In genomic region chr5:150649828-150650712, GRCh38 we compare ENCODE assay signal across 30 cellular contexts. TPM values are rescaled to one million over a fixed set of nuclear protein-coding genes. Genes with fewer than 3 reads are reported as not detected.
A peak's percentile ranks its signal among the peaks of the same experiment; 100 is the strongest.
DNase-seq lines count a peak whose midpoint lies in the region; ATAC-seq and TF ChIP-seq lines count a peak whose summit lies in the region.
"Had no signal": no experiment of that assay in that cellular context is flagged by ENCODE, and none has a peak within 500 bp of the region (broad histone marks: within the 10 kb centered on the region; RNA-seq: fewer than 3 reads in every experiment).

No MANE protein-coding gene starts in this region.

- no peak overlapping the region for H3K9ac ChIP-seq in neural progenitor cell
- H3K9ac ChIP-seq: GM23248 had no signal

- intact Hi-C loops in heart left ventricle (cut with DNase I) = loop anchor here in 7 of 10 donors (2.0 to 10.0 kb wide), 7 partner anchors 25 to 195 kb away; no protein-coding TSS in a partner anchor
- intact Hi-C loops in cardiac septum (cut with DNase I) = no loop called here
- intact Hi-C loops in dorsolateral prefrontal cortex (cut with DNase I) = no loop called here

- peaks cover 22% of the 10 kb centered on the region for H3F3A ChIP-seq in neural progenitor cell (ENCODE audit: low read depth)

- H3K4me3 Mint-ChIP-seq in neural progenitor cell = peak overlapping the region; percentile 21
- H3K4me3 Mint-ChIP-seq: activated CD4-positive, alpha-beta memory T cell treated with anti-CD3 and anti-CD28 coated beads, Interleukin-2, amount 10 ng/mL, durations not matched to agents 7 days and 5 days; CD8-positive, alpha-beta T cell; mesothelial cell of epicardium; stimulated activated effector memory CD8-positive, alpha-beta T cell treated with anti-CD3 and anti-CD28 coated beads, Interleukin-12 subunit alpha, Interleukin-12 subunit beta, amount 100 ng/mL, for 72 hours had no signal

- H3K36me3 ChIP-seq in heart left ventricle (peaks cover 5 to 63% (median 39%) of the 10 kb centered on the region in 9 donors), neural progenitor cell (no peaks in the 10 kb centered on the region), tibial nerve (peaks cover 0 to 31% (median 9%) of the 10 kb centered on the region in 3 donors)
- H3K36me3 ChIP-seq: vagina had no signal

- no peak for TF ChIP-seq EP300 in tibial nerve (IDR thresholded peaks at IDR 0.05)

- no peaks in the 10 kb centered on the region for H3K9me3 ChIP-seq in heart left ventricle
- H3K9me3 ChIP-seq in neural progenitor cell (ENCODE audit: low read depth) = no peaks in the 10 kb centered on the region
- H3K9me3 ChIP-seq in tibial nerve = no peaks in the 10 kb centered on the region
- H3K9me3 ChIP-seq: esophagus muscularis mucosa, right lobe of liver, suprapubic skin, vagina had no signal

- no peak overlapping the region for H2AFZ ChIP-seq in neural progenitor cell (replicated peaks)
- H2AFZ ChIP-seq: GM23248 had no signal

- H3K4me1 ChIP-seq in heart left ventricle (peaks cover 9 to 91% (median 80%) of the 10 kb centered on the region in 12 donors), neural progenitor cell (peaks cover 37% of the 10 kb centered on the region), tibial nerve (peaks cover 0 to 98% (median 48%) of the 10 kb centered on the region in 4 donors)
- H3K4me1 ChIP-seq: foreskin keratinocyte had no signal

- no peaks in the 10 kb centered on the region for H3K27me3 ChIP-seq in heart left ventricle
- H3K27me3 ChIP-seq in dorsolateral prefrontal cortex = no peaks in the 10 kb centered on the region
- no peaks in the 10 kb centered on the region for H3K27me3 ChIP-seq in neural progenitor cell
- no peaks in the 10 kb centered on the region for H3K27me3 ChIP-seq in tibial nerve
- H3K27me3 ChIP-seq: brain microvascular endothelial cell, esophagus muscularis mucosa, foreskin keratinocyte, right lobe of liver, suprapubic skin, vagina had no signal

- H4K20me1 ChIP-seq in neural progenitor cell (ENCODE audit: low read depth) = no peaks in the 10 kb centered on the region

- H3K4me3 ChIP-seq in heart left ventricle (no peak overlapping the region), dorsolateral prefrontal cortex (no peak overlapping the region), neural progenitor cell (no peak overlapping the region), tibial nerve (no peak overlapping the region)
- H3K4me3 ChIP-seq: esophagus muscularis mucosa, GM23248, right lobe of liver, suprapubic skin, vagina had no signal

- H3K79me2 ChIP-seq in neural progenitor cell (ENCODE audit: low read depth) = no peaks in the 10 kb centered on the region

- peak in 1 of 4 donors; percentile 0 for ATAC-seq in heart left ventricle
- ATAC-seq in HG02678 (IDR thresholded peaks at IDR 0.05; ENCODE audit: unreplicated experiment) = no peak
- ATAC-seq: CD8-positive, alpha-beta T cell; foreskin keratinocyte; right lobe of liver; SK-N-SH treated with all-trans-retinoic acid at 6 μM for 48 hours; stimulated activated effector memory CD8-positive, alpha-beta T cell treated with anti-CD3 and anti-CD28 coated beads, Interleukin-12 subunit alpha, Interleukin-12 subunit beta, amount 100 ng/mL, for 72 hours had no signal

- H3K4me2 ChIP-seq in neural progenitor cell = no peak overlapping the region

- no peak for TF ChIP-seq POLR2A in heart left ventricle (IDR thresholded peaks at IDR 0.05)
- TF ChIP-seq POLR2A in tibial nerve (IDR thresholded peaks at IDR 0.05) = no peak

- H3K27ac ChIP-seq in heart left ventricle (peak overlapping the region; percentile 20 to 100 (median 95)), dorsolateral prefrontal cortex (peak overlapping the region in 46 of 59 donors; percentile 1 to 77 (median 52)), neural progenitor cell (no peak overlapping the region), tibial nerve (peak overlapping the region; percentile 33 to 86 (median 62))
- H3K27ac ChIP-seq: brain microvascular endothelial cell, foreskin keratinocyte, GM23248, HL-60, right lobe of liver, suprapubic skin, vagina had no signal

- H3K27me3 Mint-ChIP-seq in neural progenitor cell (ENCODE audit: insufficient read depth, low read depth) = peaks cover 7% of the 10 kb centered on the region
- H3K27me3 Mint-ChIP-seq: naive B cell had no signal

- no peaks in the 10 kb centered on the region for H3K9me3 Mint-ChIP-seq in neural progenitor cell
- H3K9me3 Mint-ChIP-seq: activated CD4-positive, alpha-beta memory T cell treated with anti-CD3 and anti-CD28 coated beads, Interleukin-2, amount 10 ng/mL, durations not matched to agents 7 days and 5 days; CD8-positive, alpha-beta T cell; mesothelial cell of epicardium; naive B cell; stimulated activated effector memory CD8-positive, alpha-beta T cell treated with anti-CD3 and anti-CD28 coated beads, Interleukin-12 subunit alpha, Interleukin-12 subunit beta, amount 100 ng/mL, for 72 hours had no signal

- 74 to 78% (median 76%) methylated on average over 38 to 39 of the region's 39 CpGs for WGBS in heart left ventricle, 4 donors
- 80 to 82% methylated on average over 38 of the region's 39 CpGs for WGBS in tibial nerve, 2 donors

- no peak overlapping the region for H3K27ac Mint-ChIP-seq in neural progenitor cell
- H3K27ac Mint-ChIP-seq: activated CD4-positive, alpha-beta memory T cell treated with anti-CD3 and anti-CD28 coated beads, Interleukin-2, amount 10 ng/mL, durations not matched to agents 7 days and 5 days; CD8-positive, alpha-beta T cell had no signal

- TF ChIP-seq CTCF in heart left ventricle (IDR thresholded peaks at IDR 0.05) (no peak), dorsolateral prefrontal cortex (IDR thresholded peaks at IDR 0.05 in 54 of 56, conservative IDR thresholded peaks at IDR 0.05 in 2 of 56; ENCODE audit: low read depth in 1 of 56, partially characterized antibody in 56 of 56) (no peak), neural progenitor cell (IDR thresholded peaks at IDR 0.05) (no peak), tibial nerve (IDR thresholded peaks at IDR 0.05) (no peak)

- no peaks in the 10 kb centered on the region for H3K36me3 Mint-ChIP-seq in neural progenitor cell
- H3K36me3 Mint-ChIP-seq: CD8-positive, alpha-beta T cell had no signal

- DNase-seq in heart left ventricle (peak in 3 of 5 donors; percentile 15 to 69 (median 37)), cardiac septum (ENCODE audit: low spot score) (no peak), dorsolateral prefrontal cortex (peak in 1 of 10 donors; percentile 34), neural progenitor cell (ENCODE audit: low spot score) (no peak), tibial nerve (ENCODE audit: low spot score in 2 of 2) (no peak), EL (no peak), HK-2 (ENCODE audit: unreplicated experiment) (no peak)
- DNase-seq: activated CD4-positive, alpha-beta memory T cell treated with anti-CD3 and anti-CD28 coated beads, Interleukin-2, amount 10 ng/mL, durations not matched to agents 7 days and 5 days; activated CD4-positive, alpha-beta T cell treated with anti-CD3 and anti-CD28 coated beads for 1 hour; activated effector memory CD4-positive, alpha-beta T cell treated with anti-CD3 and anti-CD28 coated beads, Interleukin-2, amount 50 U/mL, for 16 hours; brain microvascular endothelial cell; CD8-positive, alpha-beta T cell; foreskin keratinocyte; GM23248; hippocampal formation; Kasumi-1; naive B cell; NCI-H1694; NCI-H510A; stimulated activated CD4-positive, alpha-beta T cell treated with anti-CD3 and anti-CD28 coated beads, Interleukin-4, amount 100 ng/mL, for 24 hours; T-helper 2 cell had no signal

- peaks cover 48% of the 10 kb centered on the region for H3K4me1 Mint-ChIP-seq in neural progenitor cell
- H3K4me1 Mint-ChIP-seq: activated CD4-positive, alpha-beta memory T cell treated with anti-CD3 and anti-CD28 coated beads, Interleukin-2, amount 10 ng/mL, durations not matched to agents 7 days and 5 days; stimulated activated effector memory CD8-positive, alpha-beta T cell treated with anti-CD3 and anti-CD28 coated beads, Interleukin-12 subunit alpha, Interleukin-12 subunit beta, amount 100 ng/mL, for 72 hours had no signal

RNA-seq across cellular contexts. Expression of gene SYNPO, which starts 9.6 kb away (rescaled TPM):
- total RNA-seq in heart left ventricle (100 to 1,000 TPM; 444 to 782 (median 590) TPM), cardiac septum (829 TPM), dorsolateral prefrontal cortex (100 to 1,000 TPM in 116 of 120 experiments, 10 to 100 TPM in 4; 47.3 to 302 (median 180) TPM), neural progenitor cell (ENCODE audit: low replicate concordance) (0.41 and 1.3 TPM in 2 replicates), tibial nerve (10 to 100 TPM; 58.4 to 71.5 (median 63.5) TPM)
- 100 to 1,000 TPM; 304 to 791 TPM for polyA plus RNA-seq in heart left ventricle

RNA-seq across cellular contexts. Expression of gene MYOZ3, which starts 11.0 kb away (rescaled TPM):
- total RNA-seq in heart left ventricle (10 to 100 TPM in 1 of 9 donors, 1 to 10 TPM in 8; 1.8 to 10.2 (median 5.1) TPM), cardiac septum (10.0 TPM), dorsolateral prefrontal cortex (1 to 10 TPM in 119 of 120 experiments, under 1 TPM in 1; 0.60 to 9.2 (median 3.8) TPM), neural progenitor cell (ENCODE audit: low replicate concordance) (0.43 and 0.90 TPM in 2 replicates), tibial nerve (1 to 10 TPM in 3 of 4 donors, under 1 TPM in 1; 0.30 to 9.0 (median 4.6) TPM)
- 1 to 10 TPM; 1.2 to 4.6 TPM for polyA plus RNA-seq in heart left ventricle
- total RNA-seq: CD8-positive, alpha-beta T cell; vagina had no signal

RNA-seq across cellular contexts. Expression of gene RBM22, which starts 50.8 kb away (rescaled TPM):
- total RNA-seq in heart left ventricle = 10 to 100 TPM; 23.5 to 42.3 (median 28.0) TPM
- 10 to 100 TPM; 19.2 to 24.6 TPM for polyA plus RNA-seq in heart left ventricle
- 33.8 TPM for total RNA-seq in cardiac septum
- total RNA-seq in dorsolateral prefrontal cortex = 10 to 100 TPM; 36.7 to 64.8 (median 47.0) TPM
- total RNA-seq in neural progenitor cell (ENCODE audit: low replicate concordance) = 46.1 and 52.4 TPM in 2 replicates
- 10 to 100 TPM; 24.7 to 41.6 (median 33.2) TPM for total RNA-seq in tibial nerve

Comparison
In these comparisons a context has a peak if more than half of its experiments do, and no peak if none do; other contexts are left out.
1. DNase-seq: peak in heart left ventricle (3 of 5); none in cardiac septum (single experiment), neural progenitor cell (single experiment), tibial nerve (0 of 2), EL (single experiment) and HK-2 (single experiment).
2. intact Hi-C loops: an anchor here in heart left ventricle (2.0 to 10.0 kb wide); none called in cardiac septum and dorsolateral prefrontal cortex.
3. RNA of gene SYNPO, which starts 9.6 kb away (total RNA-seq): 829 TPM in cardiac septum (single experiment), 444 to 782 TPM in heart left ventricle, 47.3 to 302 TPM in dorsolateral prefrontal cortex and 58.4 to 71.5 TPM in tibial nerve; 0.41 to 1.3 TPM in neural progenitor cell; every median in the first group is over 10 times any median in the second.